Comparison of ENCODE assay signal across 1 cellular context in genomic region chrX:78708171-78708570, GRCh38.
TF ChIP-seq lines count a peak whose summit lies in the region.

No MANE protein-coding gene starts in this region.

TF ChIP-seq in WTC11, 78 proteins besides CTCF, POLR2A, EP300 and RAD21 (continued from another document):
- no peak for TF ChIP-seq STAT6 (CRISPR knock-in tag; conservative IDR thresholded peaks at IDR 0.05; ENCODE audit: low read depth)
- TF ChIP-seq TEAD4 (CRISPR knock-in tag; IDR thresholded peaks at IDR 0.05), result no peak
- TF ChIP-seq RORB (CRISPR knock-in tag; IDR thresholded peaks at IDR 0.05), result no peak
